Comparison of ENCODE assay signal across 1 cellular context in the genomic region with DNA sequence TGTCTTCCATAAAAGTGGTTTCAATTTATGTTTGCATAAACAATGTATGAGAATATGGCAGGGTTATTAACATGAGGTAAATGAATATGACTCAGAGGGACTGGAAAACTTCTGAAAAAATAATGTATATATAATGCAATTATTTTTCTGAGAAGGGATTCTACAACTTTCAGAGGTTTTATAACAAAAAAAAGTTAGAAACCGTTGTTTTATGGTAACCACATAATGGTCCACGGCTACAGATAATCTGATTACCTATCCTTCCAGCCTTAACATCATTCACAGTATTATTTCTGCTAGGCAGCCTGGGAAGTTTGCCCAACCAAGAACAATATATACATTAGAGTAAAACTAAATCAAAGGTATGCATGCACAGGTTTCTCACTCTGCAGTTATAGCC.
A peak's percentile ranks its signal among the peaks of the same experiment; 100 is the strongest.
TF ChIP-seq lines count a peak whose summit lies in the region.

No MANE protein-coding gene starts in this region.

TF ChIP-seq in SK-N-SH treated with all-trans-retinoic acid at 6 μM for 48 hours, 23 proteins besides CTCF, POLR2A, EP300 and RAD21 (continued from another document):
- TF ChIP-seq CSDC2 (CRISPR knock-in tag; IDR thresholded peaks at IDR 0.05) = 0 out of 2 replicates have a peak, but pooled peaks have one; percentile 24
- TF ChIP-seq TSHZ2 (CRISPR knock-in tag; IDR thresholded peaks at IDR 0.05) = no peak
- no peak; the same call in 1 of the 2 replicates for TF ChIP-seq ZNF70 (CRISPR knock-in tag; IDR thresholded peaks at IDR 0.05)
- 0 out of 2 replicates have a peak, but pooled peaks have one; percentile 59 for TF ChIP-seq CSRNP3 (CRISPR knock-in tag; IDR thresholded peaks at IDR 0.05)
- peak; percentile 79; the same call in 1 of the 2 replicates for TF ChIP-seq PATZ1 (CRISPR knock-in tag; IDR thresholded peaks at IDR 0.05; ENCODE audit: borderline replicate concordance)
- no peak for TF ChIP-seq RARB (CRISPR knock-in tag; IDR thresholded peaks at IDR 0.05)
- peak; percentile 88 for TF ChIP-seq ISL1 (CRISPR knock-in tag; IDR thresholded peaks at IDR 0.05)
- TF ChIP-seq TCF4 (CRISPR knock-in tag; IDR thresholded peaks at IDR 0.05; ENCODE audit: borderline replicate concordance) = 0 out of 2 replicates have a peak, but pooled peaks have one; percentile 36
- no peak for TF ChIP-seq ZFP30 (CRISPR knock-in tag; IDR thresholded peaks at IDR 0.05)
TF ChIP-seq in SK-N-SH treated with all-trans-retinoic acid at 6 μM for 48 hours: peak in this region for 7.
